ENCODE assay signal across 8 cellular contexts in genomic region chr15:90165659-90166489, GRCh38. TPM values are rescaled to one million over a fixed set of nuclear protein-coding genes. Genes with fewer than 3 reads are reported as not detected.
A peak's percentile ranks its signal among the peaks of the same experiment; 100 is the strongest.
DNase-seq lines count a peak whose midpoint lies in the region; ATAC-seq, FAIRE-seq and TF ChIP-seq lines count a peak whose summit lies in the region.

No MANE protein-coding gene starts in this region.

- H3K4me3 Mint-ChIP-seq in Calu3 (ENCODE audit: low read depth, unreplicated experiment) = peak overlapping the region; percentile 18

- H3K27ac Mint-ChIP-seq in Calu3 (ENCODE audit: unreplicated experiment) = peak overlapping the region; percentile 79

- CTCF ChIA-PET in Calu3 (lab: Charles Lee) = interaction anchor here (0.8 to 2.0 kb wide), 7 partner anchors 18 to 135 kb away, joined by 4 to 8 read pairs (median 4); partner anchors contain the start of genes CIB1 and GDPGP1

- DNase-seq in Calu3 (peak; percentile 96), H54 (ENCODE audit: insufficient read length, low spot score) (peak; percentile 55), NCI-H446 treated with DMSO at 0.1 percent for 48 hours (lab: John Stamatoyannopoulos, UW) (peak; percentile 33), amniotic stem cell (lab: John Stamatoyannopoulos, UW) (peak; percentile 96), kidney tubule cell (ENCODE audit: low spot score) (peak; percentile 100)
- DNase-seq in stimulated activated CD8-positive, alpha-beta memory T cell treated with anti-CD3 and anti-CD28 coated beads, Interleukin-15, amount 100 ng/mL, for 48 hours (ENCODE audit: low read depth in 2 of 2) = peak; percentile 35 to 65

- peaks cover 44% of the 10 kb centered on the region for H3K4me1 Mint-ChIP-seq in Calu3 (ENCODE audit: low read depth, unreplicated experiment)

- peaks cover 8% of the 10 kb centered on the region for H3K36me3 Mint-ChIP-seq in Calu3 (ENCODE audit: insufficient read depth, unreplicated experiment)

- FAIRE-seq in H54 (lab: Jason Lieb, UNC) = peak; percentile 50

- TF ChIP-seq POLR2A in H54 (IDR thresholded peaks at IDR 0.05; ENCODE audit: low read depth, low read length) = no peak

- no peak for ATAC-seq in GM18861 (IDR thresholded peaks at IDR 0.05; ENCODE audit: unreplicated experiment)
- ATAC-seq in GM21423 (IDR thresholded peaks at IDR 0.05; ENCODE audit: unreplicated experiment) = no peak

- H3K27me3 Mint-ChIP-seq in Calu3 (ENCODE audit: unreplicated experiment) = no peaks in the 10 kb centered on the region

- no peak for TF ChIP-seq CTCF in Calu3 (IDR thresholded peaks at IDR 0.05; ENCODE audit: unreplicated experiment)

- BruUV-seq in Calu3 (replicated peaks; lab: Mats Ljungman, UMichigan) = no TSS peak

- intact Hi-C loops in Calu3 (cut with micrococcal nuclease; ENCODE audit: unreplicated experiment) = no loop called here

- H3K9me3 Mint-ChIP-seq in Calu3 (ENCODE audit: low read depth, unreplicated experiment) = no peaks in the 10 kb centered on the region

RNA-seq across cellular contexts. Expression of gene SEMA4B, which starts 35.3 kb away (rescaled TPM):
- 67.3 and 73.0 TPM in 2 replicates for total RNA-seq in Calu3 (2022)

Comparison
In these comparisons a context has a peak if more than half of its experiments do, and no peak if none do; other contexts are left out.
1. DNase-seq: peak in every context shown above with its lines; median percentile 100 in kidney tubule cell; 96 in Calu3; 96 in amniotic stem cell; 55 in H54; 50 in stimulated activated CD8-positive, alpha-beta memory T cell treated with anti-CD3 and anti-CD28 coated beads, Interleukin-15, amount 100 ng/mL, for 48 hours; 33 in NCI-H446 treated with DMSO at 0.1 percent for 48 hours.